ENCODE assay signal across 7 cellular contexts in the genomic region with DNA sequence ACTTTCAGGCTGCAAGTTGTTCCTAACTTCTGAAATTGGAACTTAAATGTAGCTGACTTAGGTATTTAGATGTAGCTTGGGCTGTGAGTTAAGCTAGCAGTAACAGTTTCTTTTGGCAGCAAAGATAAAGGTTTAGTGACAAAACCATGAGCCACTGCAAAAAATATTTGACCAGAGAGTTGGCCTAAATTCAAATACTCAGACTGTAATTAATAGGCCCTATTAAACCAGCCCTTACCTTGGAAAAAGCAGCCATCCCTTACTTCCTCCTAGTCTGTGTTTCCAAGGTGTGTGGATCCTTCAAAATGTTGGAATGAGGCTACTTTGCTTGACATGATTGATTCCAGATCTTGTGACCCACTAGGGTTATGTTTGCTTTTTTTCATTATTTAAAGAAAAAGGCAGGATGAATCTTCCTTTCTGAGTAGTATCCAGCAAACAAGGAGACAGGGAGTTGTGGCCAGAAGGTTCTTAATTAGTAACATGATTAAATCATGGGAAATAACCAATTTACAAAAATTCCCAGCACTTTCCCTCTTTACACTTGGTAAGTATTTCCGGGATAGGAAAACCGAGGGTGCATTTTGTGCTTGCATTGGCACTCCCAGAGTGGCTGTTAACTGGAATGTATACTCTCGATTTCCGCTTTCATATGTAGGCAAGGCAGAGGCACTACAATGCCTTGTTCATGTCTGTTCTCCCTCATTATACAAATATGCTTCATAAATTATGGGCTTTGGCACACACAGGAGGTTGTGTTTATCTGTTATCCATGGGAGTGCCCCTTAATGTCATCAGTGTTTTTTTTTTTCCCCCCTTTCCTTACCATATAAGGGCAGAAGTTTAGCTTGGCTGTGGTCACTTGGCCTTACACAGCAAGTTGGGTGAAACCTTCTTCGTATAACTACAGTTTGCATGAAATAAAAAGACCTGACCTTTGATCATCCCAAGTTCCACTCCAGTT. TPM values are rescaled to one million over a fixed set of nuclear protein-coding genes. Genes with fewer than 3 reads are reported as not detected.
DNase-seq lines count a peak whose midpoint lies in the region; ATAC-seq and TF ChIP-seq lines count a peak whose summit lies in the region.

No MANE protein-coding gene starts in this region.

- no peak overlapping the region for H3K4me3 Mint-ChIP-seq in activated naive CD8-positive, alpha-beta T cell treated with anti-CD3 and anti-CD28 coated beads, Interleukin-2, amount 50 U/mL, for 24 hours
- H3K4me3 Mint-ChIP-seq in T-cell = no peak overlapping the region

- H3K27me3 ChIP-seq in HUES48 (ENCODE audit: control insufficient read depth, insufficient read depth, low read length) = no peaks in the 10 kb centered on the region
- no peaks in the 10 kb centered on the region for H3K27me3 ChIP-seq in hepatocyte
- no peaks in the 10 kb centered on the region for H3K27me3 ChIP-seq in thoracic aorta (replicated peaks; ENCODE audit: insufficient read depth)

- H3K4me1 Mint-ChIP-seq in activated naive CD8-positive, alpha-beta T cell treated with anti-CD3 and anti-CD28 coated beads, Interleukin-2, amount 50 U/mL, for 24 hours = peaks cover 21% of the 10 kb centered on the region
- H3K4me1 Mint-ChIP-seq in T-cell = peaks cover 18 to 25% (median 19%) of the 10 kb centered on the region in 3 donors

- no peaks in the 10 kb centered on the region for H3K36me3 Mint-ChIP-seq in activated naive CD8-positive, alpha-beta T cell treated with anti-CD3 and anti-CD28 coated beads, Interleukin-2, amount 50 U/mL, for 24 hours (ENCODE audit: low read depth)
- no peaks in the 10 kb centered on the region for H3K36me3 Mint-ChIP-seq in T-cell

- H3K9me3 ChIP-seq in HUES48 (ENCODE audit: control insufficient read depth, insufficient read depth, low read length) = no peaks in the 10 kb centered on the region
- H3K9me3 ChIP-seq in hepatocyte (ENCODE audit: low read depth) = no peaks in the 10 kb centered on the region
- H3K9me3 ChIP-seq in thoracic aorta = no peaks in the 10 kb centered on the region

- CTCF ChIA-PET in T-cell (lab: Charles Lee) = no interaction called here

- H3K4me2 ChIP-seq in hepatocyte = peak overlapping the region; percentile 97

- no peaks in the 10 kb centered on the region for H3K9me3 Mint-ChIP-seq in activated naive CD8-positive, alpha-beta T cell treated with anti-CD3 and anti-CD28 coated beads, Interleukin-2, amount 50 U/mL, for 24 hours
- H3K9me3 Mint-ChIP-seq in T-cell = no peaks in the 10 kb centered on the region

- H3K4me3 ChIP-seq in HUES48 (ENCODE audit: low read depth, low read length) (no peak overlapping the region), hepatocyte (no peak overlapping the region), thoracic aorta (peak overlapping the region; percentile 83)

- peaks cover 80% of the 10 kb centered on the region for H3K79me2 ChIP-seq in hepatocyte

- TF ChIP-seq CTCF in hepatocyte (IDR thresholded peaks at IDR 0.05; ENCODE audit: poor library complexity) (no peak), thoracic aorta (IDR thresholded peaks at IDR 0.05) (no peak)

- no peak overlapping the region for H3K27ac Mint-ChIP-seq in activated naive CD8-positive, alpha-beta T cell treated with anti-CD3 and anti-CD28 coated beads, Interleukin-2, amount 50 U/mL, for 24 hours
- no peak overlapping the region for H3K27ac Mint-ChIP-seq in T-cell

- H3K36me3 ChIP-seq in HUES48 (ENCODE audit: control insufficient read depth, insufficient read depth, low read length) = peaks cover 72% of the 10 kb centered on the region
- no peaks in the 10 kb centered on the region for H3K36me3 ChIP-seq in hepatocyte (replicated peaks; ENCODE audit: insufficient read depth, low read depth)
- H3K36me3 ChIP-seq in thoracic aorta = peaks cover 16% of the 10 kb centered on the region

- POLR2A ChIA-PET in T-cell (lab: Charles Lee) = no interaction called here

- peak overlapping the region; percentile 51 for H3K27ac ChIP-seq in HUES48 (ENCODE audit: low read depth, low read length)
- peak overlapping the region; percentile 94 for H3K27ac ChIP-seq in hepatocyte
- H3K27ac ChIP-seq in thoracic aorta = peak overlapping the region; percentile 96 to 98

- ATAC-seq in thoracic aorta (ENCODE audit: insufficient number of reproducible peaks, low FRiP score, low read depth) (no peak), GM18861 (IDR thresholded peaks at IDR 0.05; ENCODE audit: unreplicated experiment) (no peak), T-cell (replicated peaks in 1 of 4) (no peak)
- no peak for ATAC-seq in activated naive CD8-positive, alpha-beta T cell treated with anti-CD3 and anti-CD28 coated beads, Interleukin-2, amount 50 U/mL, for 24 hours

- H3K4me1 ChIP-seq in HUES48 (ENCODE audit: control insufficient read depth, insufficient read depth, low read length) (peaks cover 50% of the 10 kb centered on the region), hepatocyte (ENCODE audit: insufficient read depth) (peaks cover 68% of the 10 kb centered on the region), thoracic aorta (ENCODE audit: control insufficient read depth in 1 of 2, low read depth in 2 of 2) (peaks cover 58 to 89% of the 10 kb centered on the region in 2 donors)

- no peaks in the 10 kb centered on the region for H4K20me1 ChIP-seq in hepatocyte (ENCODE audit: insufficient read depth, poor library complexity, severe bottlenecking)

- DNase-seq in SK-N-DZ (ENCODE audit: low spot score) (peak; percentile 87), hepatocyte (ENCODE audit: low spot score) (peak; percentile 48), thoracic aorta (ENCODE audit: low spot score) (no peak), T-cell (no peak)
- DNase-seq in activated naive CD8-positive, alpha-beta T cell treated with anti-CD3 and anti-CD28 coated beads, Interleukin-2, amount 50 U/mL, for 24 hours = no peak

- H3K9ac ChIP-seq in HUES48 (ENCODE audit: low read depth, low read length) = no peak overlapping the region

- H2AFZ ChIP-seq in hepatocyte = no peak overlapping the region

- peaks cover 13% of the 10 kb centered on the region for H3K27me3 Mint-ChIP-seq in activated naive CD8-positive, alpha-beta T cell treated with anti-CD3 and anti-CD28 coated beads, Interleukin-2, amount 50 U/mL, for 24 hours
- peaks cover 10 to 14% of the 10 kb centered on the region in 2 donors for H3K27me3 Mint-ChIP-seq in T-cell

- WGBS in hepatocyte (ENCODE audit: low lambda C conversion rate, missing lambda C conversion rate) = 41% methylated on average over 5 of the region's 5 CpGs

- no peaks in the 10 kb centered on the region for H3K9me2 ChIP-seq in hepatocyte (replicated peaks; ENCODE audit: insufficient read depth)

RNA-seq across cellular contexts. Expression of gene TPM1, which starts 8.5 kb away (rescaled TPM):
- 151 and 160 TPM in 2 replicates for polyA plus RNA-seq in SK-N-DZ (2014; cell fraction: cytosol; rRNA removed)
- 148 and 158 TPM in 2 replicates for polyA plus RNA-seq in SK-N-DZ (2014; cell fraction: nucleus; rRNA removed)
- total RNA-seq in hepatocyte (283 and 291 TPM in 2 replicates), thoracic aorta (1,000 to 10,000 TPM in 1 of 2 donors, 100 to 1,000 TPM in 1; 927 to 1,440 TPM), T-cell (10 to 100 TPM; 12.1 to 27.0 (median 23.3) TPM)
- 353 and 477 TPM in 2 replicates for polyA plus RNA-seq in hepatocyte

Comparison
In these comparisons a context has a peak if more than half of its experiments do, and no peak if none do; other contexts are left out.
1. DNase-seq: peak in SK-N-DZ (single experiment) and hepatocyte (single experiment); none in thoracic aorta (single experiment), activated naive CD8-positive, alpha-beta T cell treated with anti-CD3 and anti-CD28 coated beads, Interleukin-2, amount 50 U/mL, for 24 hours (single experiment) and T-cell (0 of 34).
2. RNA of gene TPM1, which starts 8.5 kb away (total RNA-seq): 927 to 1,440 TPM in thoracic aorta and 283 to 291 TPM in hepatocyte; 12.1 to 27.0 TPM in T-cell; every median in the first group is over 10 times any median in the second.
3. Peak in every context shown above with its lines, with median percentiles within 50 percentile points of each other: H3K27ac ChIP-seq.